Comparison of ENCODE assay signal across 8 cellular contexts in the genomic region with DNA sequence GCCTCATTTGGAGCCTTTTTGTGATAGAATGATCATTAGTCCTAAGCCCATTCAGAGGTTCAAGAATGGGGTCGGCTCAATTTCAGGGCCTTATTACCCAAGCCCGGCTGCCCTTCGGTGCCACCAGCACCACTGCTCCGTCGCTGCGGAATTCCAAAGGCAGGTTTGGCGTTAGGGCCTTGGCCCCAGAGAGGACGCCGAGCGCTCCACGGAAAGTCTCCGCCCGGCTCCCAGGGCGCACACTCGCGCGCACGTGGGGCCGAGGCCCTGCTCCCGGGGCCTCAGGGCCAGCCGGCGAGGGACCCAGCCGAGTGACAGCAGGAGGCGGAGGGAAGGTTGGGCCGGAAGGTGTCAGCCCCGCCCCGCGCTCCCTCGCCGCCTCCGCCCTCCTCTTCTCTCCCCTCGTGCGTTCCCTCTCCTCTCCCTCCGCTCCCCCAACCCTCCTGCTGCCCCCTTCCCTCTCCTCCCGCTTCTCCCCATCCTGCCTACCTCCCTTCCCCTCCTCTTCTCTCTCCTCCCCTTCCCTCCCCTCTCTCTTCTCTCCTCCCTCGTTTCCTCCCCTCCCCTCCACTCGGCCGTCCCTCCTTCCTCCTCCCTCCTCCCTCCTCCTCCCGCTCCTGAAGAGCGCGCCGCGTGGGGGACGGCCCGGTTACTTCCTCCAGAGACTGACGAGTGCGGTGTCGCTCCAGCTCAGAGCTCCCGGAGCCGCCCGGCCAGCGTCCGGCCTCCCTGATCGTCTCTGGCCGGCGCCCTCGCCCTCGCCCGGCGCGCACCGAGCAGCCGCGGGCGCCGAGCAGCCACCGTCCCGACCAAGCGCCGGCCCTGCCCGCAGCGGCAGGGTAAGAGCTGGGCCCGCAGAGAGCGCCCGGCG. TPM values are rescaled to one million over a fixed set of nuclear protein-coding genes. Genes with fewer than 3 reads are reported as not detected.
DNase-seq lines count a peak whose midpoint lies in the region; ATAC-seq and TF ChIP-seq lines count a peak whose summit lies in the region.

A gene (plus strand): TSS at position 648 of the 871 bp plus-strand sequence. CDS start 4,106 bp downstream, outside the sequence.

- H3K27ac ChIP-seq in PC-3 (ENCODE audit: low read length) = peak within 1 kb of the TSS; percentile 98

- no peaks in the 10 kb centered on the region for H3K9me3 ChIP-seq in PC-3 (ENCODE audit: low read length)

- H3K4me1 ChIP-seq in PC-3 (ENCODE audit: insufficient read depth, low read length) = peaks cover 75% of the 10 kb centered on the region

- POLR2A ChIA-PET in PC-3 (lab: Charles Lee; ENCODE audit: unreplicated experiment) = interaction anchor here (0.6 to 1.1 kb wide), 4 partner anchors 14 to 47 kb away, joined by 3 to 6 read pairs (median 4); no protein-coding TSS in a partner anchor

- BruUV-seq in PC-3 (replicated peaks; lab: Mats Ljungman, UMichigan) = no TSS peak

- H3K4me3 ChIP-seq in PC-3 (ENCODE audit: low read length) (peak within 1 kb of the TSS; percentile 88), epithelial cell of esophagus (ENCODE audit: low read length) (peak within 1 kb of the TSS; percentile 99)

- H3K4me2 ChIP-seq in PC-3 (ENCODE audit: low read length) = peak within 1 kb of the TSS; percentile 94

- H3K9me2 ChIP-seq in PC-3 (replicated peaks; ENCODE audit: low read length) = no peaks in the 10 kb centered on the region

- H3K79me2 ChIP-seq in PC-3 (ENCODE audit: low read length) = peaks cover 55% of the 10 kb centered on the region

- H4K20me1 ChIP-seq in PC-3 (ENCODE audit: low read length) = peaks cover 43% of the 10 kb centered on the region

- ATAC-seq in GM21447 (IDR thresholded peaks at IDR 0.05; ENCODE audit: unreplicated experiment) (peak; percentile 71), PC-3 (peak; percentile 57)

- peak; percentile 100 for DNase-seq in CMK (ENCODE audit: low read depth)
- peak; percentile 95 for DNase-seq in PC-3
- DNase-seq in activated T-cell treated with anti-CD3 and anti-CD28 coated beads for 48 hours (ENCODE audit: low read depth) = peak; percentile 70
- peak; percentile 97 for DNase-seq in epithelial cell of esophagus (ENCODE audit: low read depth)
- DNase-seq in middle frontal gyrus (ENCODE audit: extremely low spot score, low spot score) = peak; percentile 61
- peak; percentile 53 to 67 for DNase-seq in stimulated activated CD8-positive, alpha-beta memory T cell treated with anti-CD3 and anti-CD28 coated beads, Interleukin-2, amount 100 ng/mL, for 48 hours (ENCODE audit: low read depth in 2 of 2)

- H3K36me3 ChIP-seq in PC-3 (ENCODE audit: low read depth, low read length) = peaks cover 32% of the 10 kb centered on the region

- CTCF ChIA-PET in PC-3 (lab: Charles Lee) = interaction anchor here (1.0 kb wide), 2 partner anchors 14 to 93 kb away, joined by 3 read pairs; no protein-coding TSS in a partner anchor

- TF ChIP-seq CTCF in PC-3 (conservative IDR thresholded peaks at IDR 0.05; ENCODE audit: low read depth, low read length) (no peak), epithelial cell of esophagus (IDR thresholded peaks at IDR 0.05; ENCODE audit: insufficient read depth, low read depth, low read length, missing control alignments) (no peak)

- TF ChIP-seq EP300 in Ishikawa (IDR thresholded peaks at IDR 0.05; ENCODE audit: borderline replicate concordance) = 0 out of 2 replicates have a peak, but pooled peaks have one; percentile 5

- intact Hi-C loops in PC-3 (cut with micrococcal nuclease) = loop anchor here (2.0 to 5.0 kb wide), 2 partner anchors 107 to 272 kb away; no protein-coding TSS in a partner anchor

- no peak within 1 kb of the TSS for H2AFZ ChIP-seq in PC-3 (ENCODE audit: low read length)

- TF ChIP-seq RAD21 in Ishikawa (IDR thresholded peaks at IDR 0.05; ENCODE audit: low read depth) = no peak

- peaks cover 24% of the 10 kb centered on the region for H3F3A ChIP-seq in PC-3 (ENCODE audit: low read length, unreplicated experiment)

- no peaks in the 10 kb centered on the region for H3K27me3 ChIP-seq in PC-3 (ENCODE audit: low read length)

- H3K9ac ChIP-seq in PC-3 (ENCODE audit: low read length) = peak within 1 kb of the TSS; percentile 99

TF ChIP-seq in Ishikawa, 13 proteins besides CTCF, POLR2A, EP300 and RAD21:
- TF ChIP-seq, protein P1, sequence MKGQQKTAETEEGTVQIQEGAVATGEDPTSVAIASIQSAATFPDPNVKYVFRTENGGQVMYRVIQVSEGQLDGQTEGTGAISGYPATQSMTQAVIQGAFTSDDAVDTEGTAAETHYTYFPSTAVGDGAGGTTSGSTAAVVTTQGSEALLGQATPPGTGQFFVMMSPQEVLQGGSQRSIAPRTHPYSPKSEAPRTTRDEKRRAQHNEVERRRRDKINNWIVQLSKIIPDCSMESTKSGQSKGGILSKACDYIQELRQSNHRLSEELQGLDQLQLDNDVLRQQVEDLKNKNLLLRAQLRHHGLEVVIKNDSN (IDR thresholded peaks at IDR 0.05) = peak; percentile 52; the same call in 1 of the 2 replicates
- TF ChIP-seq NFIC (IDR thresholded peaks at IDR 0.05) = no peak
- TF ChIP-seq, protein P2, sequence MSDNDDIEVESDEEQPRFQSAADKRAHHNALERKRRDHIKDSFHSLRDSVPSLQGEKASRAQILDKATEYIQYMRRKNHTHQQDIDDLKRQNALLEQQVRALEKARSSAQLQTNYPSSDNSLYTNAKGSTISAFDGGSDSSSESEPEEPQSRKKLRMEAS (IDR thresholded peaks at IDR 0.05) = peak; percentile 98
- TF ChIP-seq EGR1 (IDR thresholded peaks at IDR 0.05) = peak; percentile 25; the same call in 1 of the 2 replicates
- no peak for TF ChIP-seq ZBTB7A (IDR thresholded peaks at IDR 0.05; ENCODE audit: low read depth)
- TF ChIP-seq TAF1 (IDR thresholded peaks at IDR 0.05; ENCODE audit: low read depth) = peak; percentile 75; the same call in 1 of the 2 replicates

RNA-seq across cellular contexts. Expression of the gene that starts here (rescaled TPM):
- 127 and 146 TPM in 2 replicates for total RNA-seq in PC-3 (2014; rRNA removed)

Comparison
In these comparisons a context has a peak if more than half of its experiments do, and no peak if none do; other contexts are left out.
1. Peak in every context shown above with its lines: DNase-seq, ATAC-seq, H3K4me3 ChIP-seq and H3K27ac ChIP-seq.